In genomic region chr15:31223478-31224350, GRCh38 we compare ENCODE assay signal across 12 cellular contexts.
DNase-seq lines count a peak whose midpoint lies in the region; ATAC-seq and TF ChIP-seq lines count a peak whose summit lies in the region.
"Had no signal": no experiment of that assay in that cellular context is flagged by ENCODE, and none has a peak within 500 bp of the region (broad histone marks: within the 10 kb centered on the region; RNA-seq: fewer than 3 reads in every experiment).

No MANE protein-coding gene starts in this region.

- peaks cover 1% of the 10 kb centered on the region for H3K9me3 Mint-ChIP-seq in activated naive CD4-positive, alpha-beta T cell treated with anti-CD3 and anti-CD28 coated beads, Interleukin-2, amount 10 ng/mL, durations not matched to agents 7 days and 5 days
- no peaks in the 10 kb centered on the region for H3K9me3 Mint-ChIP-seq in activated naive CD4-positive, alpha-beta T cell treated with anti-CD3 and anti-CD28 coated beads for 36 hours
- H3K9me3 Mint-ChIP-seq: stimulated activated naive CD8-positive, alpha-beta T cell treated with anti-CD3 and anti-CD28 coated beads, Interleukin-15, amount 100 ng/mL, for 72 hours; T-helper 2 cell treated with Interferon-gamma antibody and Interleukin-4, amounts not matched to agents 5 μg/mL and 100 μg/mL, for 36 hours had no signal

- CTCF ChIA-PET in activated naive CD4-positive, alpha-beta T cell treated with anti-CD3 and anti-CD28 coated beads, Interleukin-2, amount 10 ng/mL, durations not matched to agents 7 days and 5 days (lab: Charles Lee) = no interaction called here
- CTCF ChIA-PET in activated naive CD4-positive, alpha-beta T cell treated with anti-CD3 and anti-CD28 coated beads for 36 hours (lab: Charles Lee) = interaction anchor here (0.6 kb wide), 1 partner anchor 26 kb away, joined by 3 read pairs; no protein-coding TSS in a partner anchor

- no peaks in the 10 kb centered on the region for H3K36me3 ChIP-seq in lung (ENCODE audit: control insufficient read depth in 2 of 2, insufficient read depth in 2 of 2, low read length in 2 of 2)
- H3K36me3 ChIP-seq in tibial artery = no peaks in the 10 kb centered on the region
- H3K36me3 ChIP-seq: cardiac muscle cell had no signal

- peaks cover 4% of the 10 kb centered on the region for H3K36me3 Mint-ChIP-seq in activated naive CD4-positive, alpha-beta T cell treated with anti-CD3 and anti-CD28 coated beads, Interleukin-2, amount 10 ng/mL, durations not matched to agents 7 days and 5 days
- no peaks in the 10 kb centered on the region for H3K36me3 Mint-ChIP-seq in activated naive CD4-positive, alpha-beta T cell treated with anti-CD3 and anti-CD28 coated beads for 36 hours (ENCODE audit: low read depth)

- no peak for DNase-seq in activated naive CD4-positive, alpha-beta T cell treated with anti-CD3 and anti-CD28 coated beads, Interleukin-2, amount 10 ng/mL, durations not matched to agents 7 days and 5 days
- DNase-seq in activated naive CD4-positive, alpha-beta T cell treated with anti-CD3 and anti-CD28 coated beads for 36 hours = no peak
- peak; percentile 30 for DNase-seq in choroid plexus epithelial cell (ENCODE audit: low read depth)
- DNase-seq in lung (ENCODE audit: low spot score) = no peak
- no peak for DNase-seq in tibial artery
- DNase-seq in stimulated activated CD8-positive, alpha-beta memory T cell treated with anti-CD3 and anti-CD28 coated beads, Interleukin-4, amount 100 ng/mL, for 48 hours = no peak
- DNase-seq in stimulated activated CD4-positive, alpha-beta T cell treated with anti-CD3 and anti-CD28 coated beads, Interleukin-1b, Interleukin-23, amount 100 ng/mL, for 48 hours = no peak
- DNase-seq: stimulated activated naive CD8-positive, alpha-beta T cell treated with anti-CD3 and anti-CD28 coated beads, Interleukin-15, amount 100 ng/mL, for 72 hours had no signal

- intact Hi-C loops in activated naive CD4-positive, alpha-beta T cell treated with anti-CD3 and anti-CD28 coated beads for 36 hours (cut with micrococcal nuclease) = no loop called here
- intact Hi-C loops in tibial artery (cut with DNase I; ENCODE audit: low total_unique reads) = no loop called here

- H3K4me3 Mint-ChIP-seq in activated naive CD4-positive, alpha-beta T cell treated with anti-CD3 and anti-CD28 coated beads, Interleukin-2, amount 10 ng/mL, durations not matched to agents 7 days and 5 days = no peak overlapping the region
- no peak overlapping the region for H3K4me3 Mint-ChIP-seq in activated naive CD4-positive, alpha-beta T cell treated with anti-CD3 and anti-CD28 coated beads for 36 hours
- H3K4me3 Mint-ChIP-seq: T-helper 2 cell treated with Interferon-gamma antibody and Interleukin-4, amounts not matched to agents 5 μg/mL and 100 μg/mL, for 36 hours had no signal

- peaks cover 34% of the 10 kb centered on the region for H3K4me1 Mint-ChIP-seq in activated naive CD4-positive, alpha-beta T cell treated with anti-CD3 and anti-CD28 coated beads, Interleukin-2, amount 10 ng/mL, durations not matched to agents 7 days and 5 days
- H3K4me1 Mint-ChIP-seq in activated naive CD4-positive, alpha-beta T cell treated with anti-CD3 and anti-CD28 coated beads for 36 hours (ENCODE audit: low read depth) = peaks cover 27% of the 10 kb centered on the region

- 32 to 59% methylated on average over 42 of the region's 42 CpGs for WGBS in lung, 2 donors

- peak overlapping the region; percentile 26 for H3K4me3 ChIP-seq in choroid plexus epithelial cell (ENCODE audit: low read depth, low read length)
- H3K4me3 ChIP-seq in lung = no peak overlapping the region
- peak overlapping the region; percentile 12 to 41 for H3K4me3 ChIP-seq in tibial artery
- H3K4me3 ChIP-seq: cardiac muscle cell had no signal

- peak overlapping the region; percentile 11 for H3K27ac Mint-ChIP-seq in activated naive CD4-positive, alpha-beta T cell treated with anti-CD3 and anti-CD28 coated beads, Interleukin-2, amount 10 ng/mL, durations not matched to agents 7 days and 5 days
- no peak overlapping the region for H3K27ac Mint-ChIP-seq in activated naive CD4-positive, alpha-beta T cell treated with anti-CD3 and anti-CD28 coated beads for 36 hours

- H3K27me3 ChIP-seq in lung (ENCODE audit: control insufficient read depth, insufficient read depth) (no peaks in the 10 kb centered on the region), tibial artery (peaks cover 0 to 21% of the 10 kb centered on the region in 2 donors)
- H3K27me3 ChIP-seq: cardiac muscle cell had no signal

- peak overlapping the region in 1 of 2 donors; percentile 85 for H3K27ac ChIP-seq in lung (ENCODE audit: low read depth in 1 of 2, low read length in 1 of 2)
- peak overlapping the region in 1 of 2 donors; percentile 42 for H3K27ac ChIP-seq in tibial artery
- H3K27ac ChIP-seq: cardiac muscle cell had no signal

- TF ChIP-seq CTCF in choroid plexus epithelial cell (conservative IDR thresholded peaks at IDR 0.05; ENCODE audit: low read depth, low read length) (no peak), lung (IDR thresholded peaks at IDR 0.05; ENCODE audit: control extremely low read depth, extremely low read depth) (no peak), tibial artery (IDR thresholded peaks at IDR 0.05) (no peak)

- peaks cover 30% of the 10 kb centered on the region for H3K27me3 Mint-ChIP-seq in activated naive CD4-positive, alpha-beta T cell treated with anti-CD3 and anti-CD28 coated beads, Interleukin-2, amount 10 ng/mL, durations not matched to agents 7 days and 5 days
- H3K27me3 Mint-ChIP-seq in activated naive CD4-positive, alpha-beta T cell treated with anti-CD3 and anti-CD28 coated beads for 36 hours (ENCODE audit: low read depth) = no peaks in the 10 kb centered on the region
- H3K27me3 Mint-ChIP-seq: stimulated activated naive CD8-positive, alpha-beta T cell treated with anti-CD3 and anti-CD28 coated beads, Interleukin-15, amount 100 ng/mL, for 72 hours had no signal

- peaks cover 0 to 14% of the 10 kb centered on the region in 2 donors for H3K4me1 ChIP-seq in lung (ENCODE audit: control insufficient read depth in 2 of 2, insufficient read depth in 2 of 2, low read length in 2 of 2)
- peaks cover 0 to 20% (median 13%) of the 10 kb centered on the region in 4 donors for H3K4me1 ChIP-seq in tibial artery

- no peaks in the 10 kb centered on the region for H3K9me3 ChIP-seq in lung (ENCODE audit: control insufficient read depth in 2 of 2, insufficient read depth in 1 of 2, low read length in 1 of 2)
- no peaks in the 10 kb centered on the region for H3K9me3 ChIP-seq in tibial artery

- peak; percentile 25 for ATAC-seq in lung (ENCODE audit: insufficient read depth, low FRiP score)
- ATAC-seq in HG02623 (IDR thresholded peaks at IDR 0.05; ENCODE audit: unreplicated experiment) = no peak
- ATAC-seq: HCT116; stimulated activated naive CD8-positive, alpha-beta T cell treated with anti-CD3 and anti-CD28 coated beads, Interleukin-15, amount 100 ng/mL, for 72 hours had no signal
